16 cellular contexts compared by ENCODE assay signal in the genomic region with DNA sequence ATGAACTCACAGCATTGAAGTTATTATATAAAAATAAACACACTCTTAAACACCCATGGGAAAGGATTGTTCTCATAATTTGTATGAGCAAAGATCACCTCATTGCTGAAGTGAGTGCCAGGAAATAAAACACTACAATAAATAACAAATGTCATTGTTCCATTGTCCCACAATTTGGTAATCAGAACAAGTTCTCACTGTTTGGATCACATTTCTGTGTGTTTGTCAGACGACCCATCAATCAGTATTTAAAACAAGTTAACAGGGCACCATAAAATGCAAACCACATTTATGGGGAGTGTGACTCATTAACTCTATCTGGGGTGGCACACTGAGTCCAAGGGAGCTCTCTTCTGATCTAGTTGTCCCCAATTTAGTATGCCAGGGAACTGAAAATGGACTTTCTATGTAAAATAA.
DNase-seq lines count a peak whose midpoint lies in the region; ATAC-seq and TF ChIP-seq lines count a peak whose summit lies in the region.
"Had no signal": no experiment of that assay in that cellular context is flagged by ENCODE, and none has a peak within 500 bp of the region (broad histone marks: within the 10 kb centered on the region; RNA-seq: fewer than 3 reads in every experiment).

No MANE protein-coding gene starts in this region.

- TF ChIP-seq RAD21 in HCT116 (IDR thresholded peaks at IDR 0.05; ENCODE audit: low read depth), result no peak

- POLR2A ChIA-PET in HCT116 (lab: Charles Lee), result no interaction called here

- CTCF ChIA-PET in HCT116 (lab: Charles Lee), result no interaction called here

- H3K4me3 Mint-ChIP-seq in immature natural killer cell, result no peak overlapping the region

- ATAC-seq in HCT116 (peak; percentile 49; the same call in 1 of the 2 replicates), GM19023 (IDR thresholded peaks at IDR 0.05; ENCODE audit: unreplicated experiment) (no peak), GM18868 (IDR thresholded peaks at IDR 0.05; ENCODE audit: unreplicated experiment) (no peak)
- ATAC-seq: lower lobe of right lung had no signal

- no TSS peak for BruUV-seq in HCT116 (replicated peaks; lab: Mats Ljungman, UMichigan)

- H4K20me1 ChIP-seq in HCT116 (ENCODE audit: insufficient read depth), result no peaks in the 10 kb centered on the region

- 0 out of 2 replicates have a peak overlapping the region, but pooled peaks have one; percentile 10 for H3K4me2 ChIP-seq in HCT116 (ENCODE audit: low read length)
- H3K4me2 ChIP-seq: KMS-11 had no signal

- TF ChIP-seq POLR2A in HCT116 (IDR thresholded peaks at IDR 0.05; ENCODE audit: borderline replicate concordance, extremely low read depth, insufficient read depth, insufficient read length), result no peak

- RAD21 ChIA-PET in HCT116 (lab: Charles Lee; ENCODE audit: low non-redundant PET in 1 of 2, low total read pairs in 2 of 2, uncharacterized antibody in 2 of 2, unreplicated experiment in 2 of 2), result no interaction called here

- H3K36me3 Mint-ChIP-seq in immature natural killer cell, result peaks cover 0 to 7% (median 0%) of the 10 kb centered on the region in 3 donors

- no peaks in the 10 kb centered on the region for H3K79me2 ChIP-seq in HCT116 (ENCODE audit: insufficient read depth, low read length)

- no peaks in the 10 kb centered on the region for H3K9me3 Mint-ChIP-seq in immature natural killer cell

- peaks cover 0 to 6% of the 10 kb centered on the region in 2 experiments; a peak in 1 of 4 replicates for H3K4me1 ChIP-seq in HCT116 (ENCODE audit: control insufficient read depth in 1 of 2, insufficient read depth in 2 of 2, low read length in 2 of 2)
- H3K4me1 ChIP-seq: lower lobe of right lung, prostate gland had no signal

- H3K4me1 Mint-ChIP-seq in immature natural killer cell, result peaks cover 37 to 67% of the 10 kb centered on the region in 2 donors

- H3K27ac ChIP-seq in HCT116 (ENCODE audit: low read depth, low read length), result no peak overlapping the region
- H3K27ac ChIP-seq: coronary artery, heart left ventricle, KMS-11, lower lobe of right lung, prostate gland had no signal

- peak overlapping the region; percentile 51 for H2AFZ ChIP-seq in HCT116 (ENCODE audit: low read depth, low read length, poor library complexity, severe bottlenecking)

- no peak overlapping the region for H3K4me3 ChIP-seq in HCT116 (replicated peaks in 1 of 2; ENCODE audit: low read depth in 1 of 2, low read length in 2 of 2)
- H3K4me3 ChIP-seq in foreskin fibroblast (ENCODE audit: low read depth in 1 of 2, low read length in 2 of 2), result no peak overlapping the region
- H3K4me3 ChIP-seq: coronary artery, heart left ventricle, lower lobe of right lung, prostate gland had no signal

- peak; percentile 72 for DNase-seq in A172 (ENCODE audit: low spot score)
- peak; percentile 2 for DNase-seq in HCT116 (ENCODE audit: low read depth, low spot score)
- peak; percentile 25 for DNase-seq in OCI-M1 (lab: John Stamatoyannopoulos, UW)
- DNase-seq in foreskin fibroblast, result peak; percentile 29 to 40
- no peak for DNase-seq in immature natural killer cell
- no peak for DNase-seq in GF-D8 (lab: John Stamatoyannopoulos, UW)
- DNase-seq: activated CD4-positive, alpha-beta T cell treated with anti-CD3 and anti-CD28 coated beads for 48 hours; activated naive CD4-positive, alpha-beta T cell; heart left ventricle; lower lobe of right lung; NCI-H510A treated with DMSO at 0.1 percent for 48 hours had no signal

- H3K9me3 ChIP-seq in HCT116 (ENCODE audit: control insufficient read depth in 1 of 2, insufficient read depth in 1 of 2, low read depth in 1 of 2, low read length in 2 of 2), result no peaks in the 10 kb centered on the region
- H3K9me3 ChIP-seq: heart left ventricle, lower lobe of right lung, prostate gland had no signal

- H3K27ac Mint-ChIP-seq in immature natural killer cell, result peak overlapping the region in 2 of 6 donors; percentile 21 to 69

- no peak for TF ChIP-seq CTCF in HCT116 (IDR thresholded peaks at IDR 0.05 in 2 of 3, conservative IDR thresholded peaks at IDR 0.05 in 1 of 3; ENCODE audit: borderline replicate concordance in 1 of 3, insufficient read depth in 1 of 3, low read depth in 2 of 3, low read length in 2 of 3)
- no peak for TF ChIP-seq CTCF in foreskin fibroblast (IDR thresholded peaks at IDR 0.05; ENCODE audit: low read depth, low read length)

- H3K27me3 ChIP-seq in HCT116 (ENCODE audit: insufficient read depth, low read length), result no peaks in the 10 kb centered on the region
- H3K27me3 ChIP-seq: heart left ventricle had no signal

- no peaks in the 10 kb centered on the region for H3K9me2 ChIP-seq in HCT116 (ENCODE audit: insufficient read depth)

- H3K27me3 Mint-ChIP-seq in immature natural killer cell (ENCODE audit: low read depth in 3 of 3), result peaks cover 2 to 55% (median 6%) of the 10 kb centered on the region in 3 donors

- intact Hi-C loops in HCT116 (cut with micrococcal nuclease), result no loop called here

- H3K9ac ChIP-seq in HCT116 (ENCODE audit: low read length), result no peak overlapping the region
- H3K9ac ChIP-seq: KMS-11 had no signal

- no peaks in the 10 kb centered on the region for H3K36me3 ChIP-seq in HCT116 (ENCODE audit: control insufficient read depth in 1 of 2, insufficient read depth in 2 of 2, low read length in 2 of 2)
- H3K36me3 ChIP-seq: heart left ventricle, lower lobe of right lung, prostate gland had no signal

TF ChIP-seq in HCT116, 20 proteins besides CTCF, POLR2A, EP300 and RAD21:
- TF ChIP-seq, protein P1, sequence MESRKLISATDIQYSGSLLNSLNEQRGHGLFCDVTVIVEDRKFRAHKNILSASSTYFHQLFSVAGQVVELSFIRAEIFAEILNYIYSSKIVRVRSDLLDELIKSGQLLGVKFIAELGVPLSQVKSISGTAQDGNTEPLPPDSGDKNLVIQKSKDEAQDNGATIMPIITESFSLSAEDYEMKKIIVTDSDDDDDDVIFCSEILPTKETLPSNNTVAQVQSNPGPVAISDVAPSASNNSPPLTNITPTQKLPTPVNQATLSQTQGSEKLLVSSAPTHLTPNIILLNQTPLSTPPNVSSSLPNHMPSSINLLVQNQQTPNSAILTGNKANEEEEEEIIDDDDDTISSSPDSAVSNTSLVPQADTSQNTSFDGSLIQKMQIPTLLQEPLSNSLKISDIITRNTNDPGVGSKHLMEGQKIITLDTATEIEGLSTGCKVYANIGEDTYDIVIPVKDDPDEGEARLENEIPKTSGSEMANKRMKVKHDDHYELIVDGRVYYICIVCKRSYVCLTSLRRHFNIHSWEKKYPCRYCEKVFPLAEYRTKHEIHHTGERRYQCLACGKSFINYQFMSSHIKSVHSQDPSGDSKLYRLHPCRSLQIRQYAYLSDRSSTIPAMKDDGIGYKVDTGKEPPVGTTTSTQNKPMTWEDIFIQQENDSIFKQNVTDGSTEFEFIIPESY (IDR thresholded peaks at IDR 0.05; ENCODE audit: extremely low read depth, insufficient replicate concordance, low read length), result no peak
- TF ChIP-seq YY1 (IDR thresholded peaks at IDR 0.05; ENCODE audit: extremely low read depth, insufficient replicate concordance, low read depth, low read length), result no peak
- no peak for TF ChIP-seq FOSL1 (IDR thresholded peaks at IDR 0.05; ENCODE audit: low read depth)
- no peak for TF ChIP-seq SP1 (IDR thresholded peaks at IDR 0.05; ENCODE audit: low read depth)
- TF ChIP-seq SIN3A (IDR thresholded peaks at IDR 0.05; ENCODE audit: low read depth), result no peak
- TF ChIP-seq ZFX (IDR thresholded peaks at IDR 0.05), result no peak
- TF ChIP-seq CEBPB (IDR thresholded peaks at IDR 0.05; ENCODE audit: low read depth), result no peak

Comparison
In these comparisons a context has a peak if more than half of its experiments do, and no peak if none do; other contexts are left out.
1. DNase-seq: peak in A172 (single experiment), HCT116 (single experiment), OCI-M1 (single experiment) and foreskin fibroblast (2 of 2); none in immature natural killer cell (0 of 3) and GF-D8 (single experiment).